ENCODE assay signal across 8 cellular contexts in genomic region chr2:169734172-169734847, GRCh38. TPM values are rescaled to one million over a fixed set of nuclear protein-coding genes. Genes with fewer than 3 reads are reported as not detected.
DNase-seq lines count a peak whose midpoint lies in the region; ATAC-seq and TF ChIP-seq lines count a peak whose summit lies in the region.

No MANE protein-coding gene starts in this region.

- peaks cover 31% of the 10 kb centered on the region for H3K4me1 Mint-ChIP-seq in activated T-helper 1 cell treated with anti-CD3 and anti-CD28 coated beads, Interleukin-12 subunit alpha, Interleukin-12 subunit beta, Interleukin-2, Interleukin-4 antibody, amounts not matched to agents 30 ng/mL and 10 ng/mL and 1 ng/mL, durations not matched to agents 14 hours and 24 hours and 36 hours (ENCODE audit: low read depth)

- ATAC-seq in heart right ventricle (peak in 5 of 8 donors; percentile 8 to 38 (median 24)), HG03097 (IDR thresholded peaks at IDR 0.05; ENCODE audit: low FRiP score, unreplicated experiment) (no peak)

- TF ChIP-seq CTCF in heart right ventricle (IDR thresholded peaks at IDR 0.05): no peak

- H3K9me3 ChIP-seq in HAP-1: no peaks in the 10 kb centered on the region
- no peaks in the 10 kb centered on the region for H3K9me3 ChIP-seq in heart right ventricle

- H3K4me3 Mint-ChIP-seq in activated T-helper 1 cell treated with anti-CD3 and anti-CD28 coated beads, Interleukin-12 subunit alpha, Interleukin-12 subunit beta, Interleukin-2, Interleukin-4 antibody, amounts not matched to agents 30 ng/mL and 10 ng/mL and 1 ng/mL, durations not matched to agents 14 hours and 24 hours and 36 hours: peak overlapping the region; percentile 85

- H3K27ac Mint-ChIP-seq in activated T-helper 1 cell treated with anti-CD3 and anti-CD28 coated beads, Interleukin-12 subunit alpha, Interleukin-12 subunit beta, Interleukin-2, Interleukin-4 antibody, amounts not matched to agents 30 ng/mL and 10 ng/mL and 1 ng/mL, durations not matched to agents 14 hours and 24 hours and 36 hours: peak overlapping the region; percentile 40

- WGBS in heart right ventricle, 2 donors: 1% methylated on average over 55 to 69 of the region's 69 CpGs

- H3K36me3 ChIP-seq in HAP-1 (replicated peaks) (no peaks in the 10 kb centered on the region), heart right ventricle (no peaks in the 10 kb centered on the region), rectal smooth muscle tissue (ENCODE audit: control insufficient read depth, insufficient read depth, low read length) (no peaks in the 10 kb centered on the region)

- peaks cover 16% of the 10 kb centered on the region for H3K4me1 ChIP-seq in HAP-1
- peaks cover 0 to 14% (median 0%) of the 10 kb centered on the region in 9 donors for H3K4me1 ChIP-seq in heart right ventricle
- H3K4me1 ChIP-seq in rectal smooth muscle tissue (ENCODE audit: control insufficient read depth, insufficient read depth, low read length): no peaks in the 10 kb centered on the region

- in situ Hi-C loops in HAP-1 (cut with MboI; ENCODE audit: low sequenced_read_pairs): no loop called here

- H3K9me3 Mint-ChIP-seq in activated T-helper 1 cell treated with anti-CD3 and anti-CD28 coated beads, Interleukin-12 subunit alpha, Interleukin-12 subunit beta, Interleukin-2, Interleukin-4 antibody, amounts not matched to agents 30 ng/mL and 10 ng/mL and 1 ng/mL, durations not matched to agents 14 hours and 24 hours and 36 hours: no peaks in the 10 kb centered on the region

- H3K9ac ChIP-seq in rectal smooth muscle tissue (ENCODE audit: low read length): peak overlapping the region; percentile 25

- H3K27me3 Mint-ChIP-seq in activated T-helper 1 cell treated with anti-CD3 and anti-CD28 coated beads, Interleukin-12 subunit alpha, Interleukin-12 subunit beta, Interleukin-2, Interleukin-4 antibody, amounts not matched to agents 30 ng/mL and 10 ng/mL and 1 ng/mL, durations not matched to agents 14 hours and 24 hours and 36 hours (ENCODE audit: insufficient read depth): peaks cover 39% of the 10 kb centered on the region

- intact Hi-C loops in activated T-helper 1 cell treated with anti-CD3 and anti-CD28 coated beads, Interleukin-12 subunit alpha, Interleukin-12 subunit beta, Interleukin-2, Interleukin-4 antibody, amounts not matched to agents 30 ng/mL and 10 ng/mL and 1 ng/mL, durations not matched to agents 14 hours and 24 hours and 36 hours (cut with micrococcal nuclease): loop anchor here (5.0 kb wide), 1 partner anchor 93 kb away; the partner anchor contains the start of gene UBR3
- intact Hi-C loops in heart right ventricle (cut with DNase I): loop anchor here in 3 of 10 donors (5.0 to 10.0 kb wide), 3 partner anchors 37 to 160 kb away; partner anchors contain the start of genes CFAP210 (in 1 of the 3), FASTKD1 (in 1 of the 3) and PHOSPHO2 (in 1 of the 3)

- H3K27ac ChIP-seq in heart right ventricle (peak overlapping the region in 7 of 10 donors; percentile 18 to 65 (median 60)), rectal smooth muscle tissue (ENCODE audit: low read depth, low read length) (peak overlapping the region; percentile 63)

- H3K4me3 ChIP-seq in HAP-1: peak overlapping the region; percentile 50
- H3K4me3 ChIP-seq in heart right ventricle: peak overlapping the region; percentile 30 to 73 (median 68)
- peak overlapping the region; percentile 78 for H3K4me3 ChIP-seq in rectal smooth muscle tissue (ENCODE audit: low read length)

- H3K27me3 ChIP-seq in HAP-1 (ENCODE audit: low read depth) (no peaks in the 10 kb centered on the region), heart right ventricle (peaks cover 0 to 13% (median 0%) of the 10 kb centered on the region in 7 donors), rectal smooth muscle tissue (ENCODE audit: control insufficient read depth, insufficient read depth, low read length) (no peaks in the 10 kb centered on the region)

- peaks cover 3% of the 10 kb centered on the region for H3K36me3 Mint-ChIP-seq in activated T-helper 1 cell treated with anti-CD3 and anti-CD28 coated beads, Interleukin-12 subunit alpha, Interleukin-12 subunit beta, Interleukin-2, Interleukin-4 antibody, amounts not matched to agents 30 ng/mL and 10 ng/mL and 1 ng/mL, durations not matched to agents 14 hours and 24 hours and 36 hours (ENCODE audit: low read depth)

- peak; percentile 23 for DNase-seq in activated CD4-positive, alpha-beta T cell treated with anti-CD3 and anti-CD28 coated beads for 48 hours
- DNase-seq in activated CD4-positive, alpha-beta T cell treated with anti-CD3 and anti-CD28 coated beads, Interleukin-2, amount 50 U/mL, for 1 hour: no peak
- DNase-seq in HAP-1 (ENCODE audit: low spot score in 2 of 2) (peak in 1 of 2 experiments; percentile 59), M059J (ENCODE audit: low read depth) (peak; percentile 23), heart right ventricle (peak in 1 of 2 donors; percentile 23)
- DNase-seq in activated T-helper 1 cell treated with anti-CD3 and anti-CD28 coated beads, Interleukin-12 subunit alpha, Interleukin-12 subunit beta, Interleukin-2, Interleukin-4 antibody, amounts not matched to agents 30 ng/mL and 10 ng/mL and 1 ng/mL, durations not matched to agents 14 hours and 24 hours and 36 hours (ENCODE audit: low spot score): no peak

RNA-seq across cellular contexts. Expression of gene KLHL23, which starts 0.7 kb away (rescaled TPM):
- total RNA-seq in M059J (2014; rRNA removed; shearing (Covaris generic)): 6.9 and 7.1 TPM in 2 replicates
- 5.2 and 11.6 TPM in 2 replicates for total RNA-seq in activated T-helper 1 cell treated with anti-CD3 and anti-CD28 coated beads, Interleukin-12 subunit alpha, Interleukin-12 subunit beta, Interleukin-2, Interleukin-4 antibody, amounts not matched to agents 30 ng/mL and 10 ng/mL and 1 ng/mL, durations not matched to agents 14 hours and 24 hours and 36 hours
- total RNA-seq in heart right ventricle: 10 to 100 TPM in 4 of 10 donors, 1 to 10 TPM in 6; 6.8 to 18.6 (median 9.8) TPM
- 10 to 100 TPM in 1 of 2 donors, 1 to 10 TPM in 1; 7.5 to 14.0 TPM for polyA plus RNA-seq in heart right ventricle

RNA-seq across cellular contexts. Expression of gene PHOSPHO2, which starts 40.0 kb away (rescaled TPM):
- 3.9 and 5.8 TPM in 2 replicates for total RNA-seq in M059J (2014; rRNA removed; shearing (Covaris generic))
- total RNA-seq in activated T-helper 1 cell treated with anti-CD3 and anti-CD28 coated beads, Interleukin-12 subunit alpha, Interleukin-12 subunit beta, Interleukin-2, Interleukin-4 antibody, amounts not matched to agents 30 ng/mL and 10 ng/mL and 1 ng/mL, durations not matched to agents 14 hours and 24 hours and 36 hours: 4.5 and 4.6 TPM in 2 replicates
- total RNA-seq in heart right ventricle: 1 to 10 TPM; 1.4 to 4.1 (median 2.2) TPM
- polyA plus RNA-seq in heart right ventricle: 1 to 10 TPM; 1.1 to 1.4 TPM

RNA-seq across cellular contexts. Expression of gene CFAP210, which starts 40.1 kb away (rescaled TPM):
- not detected in 2 replicates for total RNA-seq in M059J (2014; rRNA removed; shearing (Covaris generic))
- total RNA-seq in activated T-helper 1 cell treated with anti-CD3 and anti-CD28 coated beads, Interleukin-12 subunit alpha, Interleukin-12 subunit beta, Interleukin-2, Interleukin-4 antibody, amounts not matched to agents 30 ng/mL and 10 ng/mL and 1 ng/mL, durations not matched to agents 14 hours and 24 hours and 36 hours: not detected in 2 replicates
- not detected for total RNA-seq in heart right ventricle
- polyA plus RNA-seq in heart right ventricle: under 1 TPM; 0.14 to 0.29 TPM

Comparison
In these comparisons a context has a peak if more than half of its experiments do, and no peak if none do; other contexts are left out.
1. DNase-seq: peak in activated CD4-positive, alpha-beta T cell treated with anti-CD3 and anti-CD28 coated beads for 48 hours (single experiment) and M059J (single experiment); none in activated CD4-positive, alpha-beta T cell treated with anti-CD3 and anti-CD28 coated beads, Interleukin-2, amount 50 U/mL, for 1 hour (single experiment) and activated T-helper 1 cell treated with anti-CD3 and anti-CD28 coated beads, Interleukin-12 subunit alpha, Interleukin-12 subunit beta, Interleukin-2, Interleukin-4 antibody, amounts not matched to agents 30 ng/mL and 10 ng/mL and 1 ng/mL, durations not matched to agents 14 hours and 24 hours and 36 hours (single experiment).
2. Peak in every context shown above with its lines, with median percentiles within 50 percentile points of each other: H3K4me3 ChIP-seq.